8 cellular contexts compared by ENCODE assay signal in the genomic region with DNA sequence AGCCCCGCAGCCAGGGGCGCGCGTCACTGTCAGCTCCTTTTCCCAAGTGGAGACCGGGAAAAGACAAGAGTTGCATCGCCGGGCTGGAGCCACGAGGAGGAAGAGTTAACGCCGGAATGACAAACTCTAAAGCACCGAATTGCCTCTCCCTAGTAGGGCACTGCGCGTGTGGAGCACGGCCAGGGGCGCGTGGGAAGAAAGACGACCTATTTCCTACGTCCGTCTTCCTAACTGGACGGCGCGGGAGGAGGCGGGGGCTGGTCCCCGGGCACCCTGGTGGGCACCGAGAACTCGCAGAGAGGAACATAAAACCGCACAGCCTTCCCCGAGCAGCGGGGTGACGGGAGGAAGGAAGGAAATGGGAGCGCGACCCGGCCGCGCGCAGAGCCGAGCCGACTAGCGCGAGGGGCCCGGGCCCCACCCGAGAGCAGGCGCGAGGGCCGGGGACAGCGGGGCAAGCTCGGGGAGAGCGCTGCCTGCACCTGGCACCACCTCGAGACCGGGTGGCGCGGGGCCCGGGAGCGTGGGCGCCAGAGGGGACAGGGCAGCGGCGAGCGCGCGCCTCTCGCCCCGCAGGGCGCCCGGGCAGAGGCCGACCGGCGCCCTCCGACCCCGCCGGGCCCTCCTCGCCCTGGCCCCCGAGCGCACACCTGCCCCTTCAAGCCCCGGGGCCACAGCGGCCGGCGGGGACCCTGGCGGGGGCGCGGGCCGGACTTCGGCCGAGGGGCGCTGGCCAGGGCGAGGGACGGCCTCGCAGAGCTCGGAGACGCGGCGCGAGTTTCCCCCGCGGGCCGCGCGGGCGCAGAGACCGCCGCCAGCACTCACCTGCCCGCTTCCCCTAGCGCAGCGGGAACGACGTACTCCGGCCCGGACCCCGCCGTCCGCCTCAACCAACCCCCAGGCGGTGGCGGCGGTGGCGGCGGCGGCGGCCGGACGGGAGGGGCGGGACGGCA. TPM values are rescaled to one million over a fixed set of nuclear protein-coding genes. Genes with fewer than 3 reads are reported as not detected.
DNase-seq lines count a peak whose midpoint lies in the region; ATAC-seq and TF ChIP-seq lines count a peak whose summit lies in the region.

No MANE protein-coding gene starts in this region.

- H3K27me3 Mint-ChIP-seq in activated CD4-positive, alpha-beta T cell treated with anti-CD3 and anti-CD28 coated beads, Interleukin-2, amount 10 ng/mL, durations not matched to agents 24 days and 14 days, result no peaks in the 10 kb centered on the region

- H3K9ac ChIP-seq in GM23248 (peak overlapping the region; percentile 87), liver (ENCODE audit: low read depth in 1 of 2, low read length in 2 of 2) (peak overlapping the region; percentile 50 to 57)

- H3K27ac ChIP-seq in GM23248 (peak overlapping the region; percentile 79), dorsolateral prefrontal cortex (peak overlapping the region in 51 of 59 donors; percentile 22 to 93 (median 78)), liver (ENCODE audit: low read depth in 1 of 2, low read length in 2 of 2) (peak overlapping the region; percentile 65 to 87)

- peak overlapping the region; percentile 96 for H3K4me2 ChIP-seq in GM23248 (ENCODE audit: unreplicated experiment)

- in situ Hi-C loops in GM23248 (cut with MboI), result no loop called here

- H2AFZ ChIP-seq in GM23248, result peak overlapping the region; percentile 66

- peaks cover 37% of the 10 kb centered on the region for H3K4me1 Mint-ChIP-seq in activated CD4-positive, alpha-beta T cell treated with anti-CD3 and anti-CD28 coated beads, Interleukin-2, amount 10 ng/mL, durations not matched to agents 24 days and 14 days

- no peaks in the 10 kb centered on the region for H3K9me2 ChIP-seq in GM23248 (ENCODE audit: insufficient read depth)

- ATAC-seq in HG03378 (IDR thresholded peaks at IDR 0.05; ENCODE audit: unreplicated experiment), result no peak

- TF ChIP-seq CTCF in dorsolateral prefrontal cortex (IDR thresholded peaks at IDR 0.05 in 54 of 56, conservative IDR thresholded peaks at IDR 0.05 in 2 of 56; ENCODE audit: low read depth in 1 of 56, partially characterized antibody in 56 of 56) (peak in 5 of 56 donors; percentile 7 to 38 (median 8)), liver (IDR thresholded peaks at IDR 0.05; ENCODE audit: low read depth, low read length, missing input control) (no peak)

- TF ChIP-seq RAD21 in liver (IDR thresholded peaks at IDR 0.05), result peak in 1 of 2 donors; percentile 4

- intact Hi-C loops in activated CD4-positive, alpha-beta T cell treated with anti-CD3 and anti-CD28 coated beads, Interleukin-2, amount 10 ng/mL, durations not matched to agents 24 days and 14 days (cut with micrococcal nuclease), result loop anchor here (2.0 kb wide), 2 partner anchors 207 to 759 kb away; a partner anchor contains a TSS
- intact Hi-C loops in dorsolateral prefrontal cortex (cut with DNase I), result loop anchor here in 1 of 2 donors (5.0 kb wide), 1 partner anchor 202 kb away; a partner anchor contains a TSS

- H3K4me3 ChIP-seq in GM23248 (peak overlapping the region; percentile 84), MG63 (peak overlapping the region; percentile 87), dorsolateral prefrontal cortex (peak overlapping the region; percentile 60 to 100 (median 92)), liver (ENCODE audit: low read depth in 1 of 3, low read length in 3 of 3) (peak overlapping the region; percentile 64 to 97 (median 75))

- peak overlapping the region; percentile 98 for H3K4me3 Mint-ChIP-seq in activated CD4-positive, alpha-beta T cell treated with anti-CD3 and anti-CD28 coated beads, Interleukin-2, amount 10 ng/mL, durations not matched to agents 24 days and 14 days

- H3K9me3 Mint-ChIP-seq in activated CD4-positive, alpha-beta T cell treated with anti-CD3 and anti-CD28 coated beads, Interleukin-2, amount 10 ng/mL, durations not matched to agents 24 days and 14 days, result no peaks in the 10 kb centered on the region

- peaks cover 26% of the 10 kb centered on the region for H4K20me1 ChIP-seq in GM23248 (ENCODE audit: insufficient read depth)

- peaks cover 86% of the 10 kb centered on the region for H3K79me2 ChIP-seq in GM23248 (ENCODE audit: insufficient read depth)

- WGBS in GM23248 (ENCODE audit: low coverage in 1 of 2, low lambda C conversion rate in 2 of 2, missing lambda C conversion rate in 2 of 2), 2 experiments, result 1% methylated on average over 33 to 74 of the region's 121 CpGs
- under 1% methylated on average over 121 of the region's 121 CpGs for WGBS in liver

- H3K27ac Mint-ChIP-seq in activated CD4-positive, alpha-beta T cell treated with anti-CD3 and anti-CD28 coated beads, Interleukin-2, amount 10 ng/mL, durations not matched to agents 24 days and 14 days, result peak overlapping the region; percentile 96

- H3K4me1 ChIP-seq in GM23248 (ENCODE audit: insufficient read depth), result peaks cover 41% of the 10 kb centered on the region
- peaks cover 5 to 50% (median 43%) of the 10 kb centered on the region in 4 donors for H3K4me1 ChIP-seq in liver (ENCODE audit: control insufficient read depth in 4 of 4, insufficient read depth in 4 of 4, low read length in 3 of 4)

- no peaks in the 10 kb centered on the region for H3K27me3 ChIP-seq in GM23248 (replicated peaks; ENCODE audit: insufficient read depth)
- no peaks in the 10 kb centered on the region for H3K27me3 ChIP-seq in MG63
- no peaks in the 10 kb centered on the region for H3K27me3 ChIP-seq in dorsolateral prefrontal cortex
- no peaks in the 10 kb centered on the region for H3K27me3 ChIP-seq in liver (ENCODE audit: control insufficient read depth in 4 of 4, insufficient read depth in 4 of 4, low read length in 3 of 4)

- peaks cover 4% of the 10 kb centered on the region for H3K36me3 Mint-ChIP-seq in activated CD4-positive, alpha-beta T cell treated with anti-CD3 and anti-CD28 coated beads, Interleukin-2, amount 10 ng/mL, durations not matched to agents 24 days and 14 days (ENCODE audit: low read depth)

- H3K9me3 ChIP-seq in GM23248 (ENCODE audit: low read depth) (no peaks in the 10 kb centered on the region), MG63 (no peaks in the 10 kb centered on the region), liver (ENCODE audit: control insufficient read depth in 4 of 4, low read length in 3 of 4) (no peaks in the 10 kb centered on the region)

- H3F3A ChIP-seq in GM23248 (ENCODE audit: insufficient read depth), result peaks cover 15% of the 10 kb centered on the region; the same call in 1 of the 2 replicates

- DNase-seq in GM04504 (ENCODE audit: low read depth) (peak; percentile 38), GM23248 (peak; percentile 89), MG63 (peak; percentile 74), dorsolateral prefrontal cortex (peak; percentile 24 to 80 (median 62))
- peak; percentile 81 for DNase-seq in activated CD4-positive, alpha-beta T cell treated with anti-CD3 and anti-CD28 coated beads, Interleukin-2, amount 10 ng/mL, durations not matched to agents 24 days and 14 days
- peak; percentile 27 for DNase-seq in stimulated activated CD4-positive, alpha-beta T cell treated with anti-CD3 and anti-CD28 coated beads, Interleukin-4, amount 100 ng/mL, for 1 hour

- no peaks in the 10 kb centered on the region for H3K36me3 ChIP-seq in GM23248 (ENCODE audit: low read depth)
- no peaks in the 10 kb centered on the region for H3K36me3 ChIP-seq in MG63
- no peaks in the 10 kb centered on the region for H3K36me3 ChIP-seq in liver (ENCODE audit: control insufficient read depth in 4 of 4, insufficient read depth in 3 of 4, low read depth in 1 of 4, low read length in 3 of 4)

TF ChIP-seq in liver, 16 proteins besides CTCF, POLR2A, EP300 and RAD21 (continues in another document):
- TF ChIP-seq TAF1 (conservative IDR thresholded peaks at IDR 0.05) (no peak), HNF4G (IDR thresholded peaks at IDR 0.05) (no peak), SP1 (IDR thresholded peaks at IDR 0.05) (no peak), JUND (IDR thresholded peaks at IDR 0.05) (no peak)
- TF ChIP-seq, protein P1, sequence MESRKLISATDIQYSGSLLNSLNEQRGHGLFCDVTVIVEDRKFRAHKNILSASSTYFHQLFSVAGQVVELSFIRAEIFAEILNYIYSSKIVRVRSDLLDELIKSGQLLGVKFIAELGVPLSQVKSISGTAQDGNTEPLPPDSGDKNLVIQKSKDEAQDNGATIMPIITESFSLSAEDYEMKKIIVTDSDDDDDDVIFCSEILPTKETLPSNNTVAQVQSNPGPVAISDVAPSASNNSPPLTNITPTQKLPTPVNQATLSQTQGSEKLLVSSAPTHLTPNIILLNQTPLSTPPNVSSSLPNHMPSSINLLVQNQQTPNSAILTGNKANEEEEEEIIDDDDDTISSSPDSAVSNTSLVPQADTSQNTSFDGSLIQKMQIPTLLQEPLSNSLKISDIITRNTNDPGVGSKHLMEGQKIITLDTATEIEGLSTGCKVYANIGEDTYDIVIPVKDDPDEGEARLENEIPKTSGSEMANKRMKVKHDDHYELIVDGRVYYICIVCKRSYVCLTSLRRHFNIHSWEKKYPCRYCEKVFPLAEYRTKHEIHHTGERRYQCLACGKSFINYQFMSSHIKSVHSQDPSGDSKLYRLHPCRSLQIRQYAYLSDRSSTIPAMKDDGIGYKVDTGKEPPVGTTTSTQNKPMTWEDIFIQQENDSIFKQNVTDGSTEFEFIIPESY (IDR thresholded peaks at IDR 0.05), result no peak
- TF ChIP-seq, protein P2, sequence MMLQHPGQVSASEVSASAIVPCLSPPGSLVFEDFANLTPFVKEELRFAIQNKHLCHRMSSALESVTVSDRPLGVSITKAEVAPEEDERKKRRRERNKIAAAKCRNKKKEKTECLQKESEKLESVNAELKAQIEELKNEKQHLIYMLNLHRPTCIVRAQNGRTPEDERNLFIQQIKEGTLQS (IDR thresholded peaks at IDR 0.05), result no peak

RNA-seq across cellular contexts. Expression of a gene that starts 0.5 kb away (rescaled TPM):
- total RNA-seq in GM23248 (2014; rRNA removed; shearing (Covaris generic)), result 54.6 and 65.6 TPM in 2 replicates
- 43.3 and 46.9 TPM in 2 replicates for polyA plus RNA-seq in GM23248 (2016; fragmentation: Nextera tagmentation; extraction: Ambion mirVana)
- total RNA-seq in MG63 (2014; rRNA removed; shearing (Covaris generic); ENCODE audit: low replicate concordance), result 37.8 and 48.0 TPM in 2 replicates
- 57.9 and 59.0 TPM in 2 replicates for total RNA-seq in activated CD4-positive, alpha-beta T cell treated with anti-CD3 and anti-CD28 coated beads, Interleukin-2, amount 10 ng/mL, durations not matched to agents 24 days and 14 days
- total RNA-seq in dorsolateral prefrontal cortex, result 100 to 1,000 TPM in 45 of 120 experiments, 10 to 100 TPM in 75; 73.7 to 190 (median 96.8) TPM
- total RNA-seq in liver, result 10 to 100 TPM; 18.7 to 39.7 TPM
- 10 to 100 TPM; 19.1 to 19.7 TPM for polyA plus RNA-seq in liver

RNA-seq across cellular contexts. Expression of a gene that starts 1.0 kb away (rescaled TPM):
- total RNA-seq in GM23248 (2014; rRNA removed; shearing (Covaris generic)), result 4.4 and 20.9 TPM in 2 replicates
- polyA plus RNA-seq in GM23248 (2016; fragmentation: Nextera tagmentation; extraction: Ambion mirVana), result 20.9 and 25.6 TPM in 2 replicates
- total RNA-seq in MG63 (2014; rRNA removed; shearing (Covaris generic); ENCODE audit: low replicate concordance), result 2.9 and 7.9 TPM in 2 replicates
- total RNA-seq in activated CD4-positive, alpha-beta T cell treated with anti-CD3 and anti-CD28 coated beads, Interleukin-2, amount 10 ng/mL, durations not matched to agents 24 days and 14 days, result 79.5 and 83.6 TPM in 2 replicates
- 10 to 100 TPM; 22.8 to 44.3 (median 33.3) TPM for total RNA-seq in dorsolateral prefrontal cortex
- total RNA-seq in liver, result 10 to 100 TPM; 17.7 to 33.4 TPM
- polyA plus RNA-seq in liver, result 1 to 10 TPM; 7.7 to 8.7 TPM

Comparison
In these comparisons a context has a peak if more than half of its experiments do, and no peak if none do; other contexts are left out.
1. DNase-seq: peak in every context shown above with its lines; median percentile 89 in GM23248; 81 in activated CD4-positive, alpha-beta T cell treated with anti-CD3 and anti-CD28 coated beads, Interleukin-2, amount 10 ng/mL, durations not matched to agents 24 days and 14 days; 74 in MG63; 62 in dorsolateral prefrontal cortex; 38 in GM04504; 27 in stimulated activated CD4-positive, alpha-beta T cell treated with anti-CD3 and anti-CD28 coated beads, Interleukin-4, amount 100 ng/mL, for 1 hour.